Comparison of ENCODE assay signal across 10 cellular contexts in genomic region chr9:131645078-131645776, GRCh38.
DNase-seq lines count a peak whose midpoint lies in the region; ATAC-seq and TF ChIP-seq lines count a peak whose summit lies in the region.
"Had no signal": no experiment of that assay in that cellular context is flagged by ENCODE, and none has a peak within 500 bp of the region (broad histone marks: within the 10 kb centered on the region; RNA-seq: fewer than 3 reads in every experiment).

No MANE protein-coding gene starts in this region.

- no peak overlapping the region for H3K27ac ChIP-seq in IMR-90 (ENCODE audit: insufficient read depth, low read length)
- H3K27ac ChIP-seq: right atrium auricular region, SJSA1 had no signal

- peak overlapping the region; percentile 59; the same call in 1 of the 2 replicates for H2AK5ac ChIP-seq in IMR-90 (ENCODE audit: low read depth, low read length)

- no peak overlapping the region for H3K4me3 Mint-ChIP-seq in activated naive CD8-positive, alpha-beta T cell treated with anti-CD3 and anti-CD28 coated beads, Interleukin-2, amount 50 U/mL, for 24 hours
- H3K4me3 Mint-ChIP-seq in stimulated activated effector memory CD8-positive, alpha-beta T cell treated with anti-CD3 and anti-CD28 coated beads, Interleukin-12 subunit alpha, Interleukin-12 subunit beta, amount 100 ng/mL, for 72 hours, result peak overlapping the region; percentile 40

- no peak overlapping the region for H4K5ac ChIP-seq in IMR-90 (ENCODE audit: low read depth, low read length)

- peak overlapping the region; percentile 81 for H3K27ac Mint-ChIP-seq in activated naive CD8-positive, alpha-beta T cell treated with anti-CD3 and anti-CD28 coated beads, Interleukin-2, amount 50 U/mL, for 24 hours
- peak overlapping the region; percentile 43 for H3K27ac Mint-ChIP-seq in stimulated activated effector memory CD8-positive, alpha-beta T cell treated with anti-CD3 and anti-CD28 coated beads, Interleukin-12 subunit alpha, Interleukin-12 subunit beta, amount 100 ng/mL, for 72 hours

- H3K18ac ChIP-seq in IMR-90 (ENCODE audit: low read depth, low read length), result no peak overlapping the region

- H3K9me3 ChIP-seq in IMR-90 (ENCODE audit: control insufficient read depth, insufficient read depth, low read length), result no peaks in the 10 kb centered on the region
- H3K9me3 ChIP-seq: right atrium auricular region, SJSA1 had no signal

- no peaks in the 10 kb centered on the region for H3K9me3 Mint-ChIP-seq in activated naive CD8-positive, alpha-beta T cell treated with anti-CD3 and anti-CD28 coated beads, Interleukin-2, amount 50 U/mL, for 24 hours
- H3K9me3 Mint-ChIP-seq in stimulated activated effector memory CD8-positive, alpha-beta T cell treated with anti-CD3 and anti-CD28 coated beads, Interleukin-12 subunit alpha, Interleukin-12 subunit beta, amount 100 ng/mL, for 72 hours, result no peaks in the 10 kb centered on the region

- dilution Hi-C loops in IMR-90 (cut with HindIII; ENCODE audit: low sequenced_read_pairs, unreplicated experiment), result no loop called here

- CTCF ChIA-PET in IMR-90 (lab: Yijun Ruan, JAX), result interaction anchor here (0.6 to 1.0 kb wide), 2 partner anchors 14 to 46 kb away, joined by 3 to 6 read pairs; no protein-coding TSS in a partner anchor

- no peak overlapping the region for H2BK5ac ChIP-seq in IMR-90 (ENCODE audit: low read depth, low read length, poor library complexity, severe bottlenecking)

- no peak for DNase-seq in activated CD4-positive, CD25-positive, alpha-beta regulatory T cell treated with anti-CD3 and anti-CD28 coated beads, Interleukin-2, amount 50 U/mL, for 72 hours
- DNase-seq in IMR-90 (no peak), A172 (ENCODE audit: low spot score) (no peak), left lobe of liver (ENCODE audit: low spot score) (no peak)
- no peak for DNase-seq in activated naive CD8-positive, alpha-beta T cell treated with anti-CD3 and anti-CD28 coated beads, Interleukin-2, amount 50 U/mL, for 24 hours
- DNase-seq in stimulated activated effector memory CD8-positive, alpha-beta T cell treated with anti-CD3 and anti-CD28 coated beads, Interleukin-12 subunit alpha, Interleukin-12 subunit beta, amount 100 ng/mL, for 72 hours (ENCODE audit: low spot score in 2 of 2), result peak in 1 of 2 donors; percentile 70
- no peak for DNase-seq in activated effector memory CD4-positive, alpha-beta T cell treated with anti-CD3 and anti-CD28 coated beads, Interleukin-2, amount 50 U/mL, for 16 hours

- no peak for TF ChIP-seq CTCF in IMR-90 (conservative IDR thresholded peaks at IDR 0.05; ENCODE audit: low read depth, low read length)

- H3K79me1 ChIP-seq in IMR-90 (ENCODE audit: low read depth in 1 of 2, low read length in 2 of 2), result peaks cover 16 to 37% of the 10 kb centered on the region in 2 experiments; a peak in 3 of 4 replicates

- H2AFZ ChIP-seq in IMR-90 (replicated peaks; ENCODE audit: low read length, poor library complexity), result no peak overlapping the region

- H3K4me2 ChIP-seq in IMR-90 (ENCODE audit: low read depth, low read length), result no peak overlapping the region

- H2BK120ac ChIP-seq in IMR-90 (ENCODE audit: low read depth, low read length), result no peak overlapping the region; the same call in 1 of the 2 replicates

- 0 out of 3 replicates have a peak overlapping the region, but pooled peaks have one; percentile 3 for H2BK15ac ChIP-seq in IMR-90 (ENCODE audit: low read depth, low read length)

- peak; percentile 30 to 43 for ATAC-seq in activated CD4-positive, CD25-positive, alpha-beta regulatory T cell treated with anti-CD3 and anti-CD28 coated beads, Interleukin-2, amount 50 U/mL, for 24 hours
- peak; percentile 41 for ATAC-seq in IMR-90 (ENCODE audit: low read depth)
- ATAC-seq in activated naive CD8-positive, alpha-beta T cell treated with anti-CD3 and anti-CD28 coated beads, Interleukin-2, amount 50 U/mL, for 24 hours, result peak; percentile 62
- peak; percentile 88 for ATAC-seq in stimulated activated effector memory CD8-positive, alpha-beta T cell treated with anti-CD3 and anti-CD28 coated beads, Interleukin-12 subunit alpha, Interleukin-12 subunit beta, amount 100 ng/mL, for 72 hours
- ATAC-seq in left lobe of liver, result no peak

- H3K36me3 Mint-ChIP-seq in activated naive CD8-positive, alpha-beta T cell treated with anti-CD3 and anti-CD28 coated beads, Interleukin-2, amount 50 U/mL, for 24 hours (ENCODE audit: low read depth), result peaks cover 26% of the 10 kb centered on the region
- peaks cover 98% of the 10 kb centered on the region for H3K36me3 Mint-ChIP-seq in stimulated activated effector memory CD8-positive, alpha-beta T cell treated with anti-CD3 and anti-CD28 coated beads, Interleukin-12 subunit alpha, Interleukin-12 subunit beta, amount 100 ng/mL, for 72 hours

- H3K23ac ChIP-seq in IMR-90 (ENCODE audit: low read depth, low read length), result no peak overlapping the region; the same call in 1 of the 2 replicates

- peaks cover 12% of the 10 kb centered on the region for H3K9me1 ChIP-seq in IMR-90 (ENCODE audit: insufficient read depth, low read length)

- no peaks in the 10 kb centered on the region for H3K27me3 ChIP-seq in IMR-90 (ENCODE audit: control insufficient read depth, insufficient read depth, low read length)
- H3K27me3 ChIP-seq: right atrium auricular region, SJSA1 had no signal

- no peak overlapping the region for H4K91ac ChIP-seq in IMR-90 (ENCODE audit: insufficient read depth, low read depth, low read length)

- no peaks in the 10 kb centered on the region for H3K27me3 Mint-ChIP-seq in activated naive CD8-positive, alpha-beta T cell treated with anti-CD3 and anti-CD28 coated beads, Interleukin-2, amount 50 U/mL, for 24 hours

- H3K9ac ChIP-seq in IMR-90 (ENCODE audit: low read depth, low read length), result no peak overlapping the region

- no peak overlapping the region for H3K4me3 ChIP-seq in IMR-90 (ENCODE audit: insufficient read depth, low read depth, low read length)
- H3K4me3 ChIP-seq: right atrium auricular region, SJSA1 had no signal

- H2AK9ac ChIP-seq in IMR-90 (replicated peaks; ENCODE audit: low read depth, low read length, poor library complexity), result peak overlapping the region; percentile 7

- TF ChIP-seq RAD21 in IMR-90 (IDR thresholded peaks at IDR 0.05; ENCODE audit: low read length), result no peak

- peaks cover 7% of the 10 kb centered on the region for H3K36me3 ChIP-seq in IMR-90 (ENCODE audit: control insufficient read depth, insufficient read depth, low read length)
- H3K36me3 ChIP-seq: SJSA1 had no signal

- H3K4me1 Mint-ChIP-seq in activated naive CD8-positive, alpha-beta T cell treated with anti-CD3 and anti-CD28 coated beads, Interleukin-2, amount 50 U/mL, for 24 hours, result peaks cover 55% of the 10 kb centered on the region
- peaks cover 70% of the 10 kb centered on the region for H3K4me1 Mint-ChIP-seq in stimulated activated effector memory CD8-positive, alpha-beta T cell treated with anti-CD3 and anti-CD28 coated beads, Interleukin-12 subunit alpha, Interleukin-12 subunit beta, amount 100 ng/mL, for 72 hours

- peak overlapping the region; percentile 9; the same call in 1 of the 2 replicates for H2BK20ac ChIP-seq in IMR-90 (ENCODE audit: low read depth, low read length)

- no peak overlapping the region for H3K56ac ChIP-seq in IMR-90 (ENCODE audit: extremely low read depth, insufficient read depth, low read length)

- in situ Hi-C loops in IMR-90 (cut with MboI; ENCODE audit: low sequenced_read_pairs), result no loop called here

- peak overlapping the region; percentile 30 for H3K4ac ChIP-seq in IMR-90 (ENCODE audit: low read depth, low read length)

- H4K8ac ChIP-seq in IMR-90 (ENCODE audit: low read depth in 2 of 2, low read length in 2 of 2), result peak overlapping the region in 1 of 2 experiments; percentile 12; a peak in 1 of 4 replicates

- peak overlapping the region; percentile 73; the same call in 1 of the 2 replicates for H3K14ac ChIP-seq in IMR-90 (replicated peaks; ENCODE audit: low read depth, low read length)

- intact Hi-C loops in IMR-90 (cut with micrococcal nuclease), result no loop called here

- no TSS peak for BruUV-seq in IMR-90 (replicated peaks; lab: Mats Ljungman, UMichigan)

- 64% methylated on average over 4 of the region's 13 CpGs; no CpG with 5 or more reads in 1 of the 2 experiments for WGBS in IMR-90 (ENCODE audit: extremely low coverage in 2 of 2, insufficient read length in 1 of 2), 2 experiments

- H3K4me1 ChIP-seq in IMR-90 (ENCODE audit: control insufficient read depth, insufficient read depth, low read length), result peaks cover 14% of the 10 kb centered on the region

- peaks cover 2% of the 10 kb centered on the region; the same call in 1 of the 2 replicates for H4K20me1 ChIP-seq in IMR-90 (ENCODE audit: insufficient read depth, low read length)

- POLR2A ChIA-PET in IMR-90 (lab: Charles Lee; ENCODE audit: unreplicated experiment), result no interaction called here

- no peak for TF ChIP-seq POLR2A in IMR-90 (IDR thresholded peaks at IDR 0.05; ENCODE audit: low read depth, low read length)

TF ChIP-seq in IMR-90, 13 proteins besides CTCF, POLR2A, EP300 and RAD21:
- TF ChIP-seq CHD1 (IDR thresholded peaks at IDR 0.05; ENCODE audit: low read depth, low read length), result no peak
- TF ChIP-seq CEBPB (IDR thresholded peaks at IDR 0.05; ENCODE audit: low read depth, low read length), result peak; percentile 31; the same call in 1 of the 2 replicates
